16 cellular contexts compared by ENCODE assay signal in genomic region chr11:99371257-99371656, GRCh38.
"Had no signal": no experiment of that assay in that cellular context is flagged by ENCODE, and none has a peak within 500 bp of the region (broad histone marks: within the 10 kb centered on the region; RNA-seq: fewer than 3 reads in every experiment).

No MANE protein-coding gene starts in this region.

- FAIRE-seq: colon, kidney had no signal

- DNase-seq: activated CD4-positive, alpha-beta memory T cell treated with anti-CD3 and anti-CD28 coated beads for 36 hours; activated CD4-positive, alpha-beta T cell treated with anti-CD3 and anti-CD28 coated beads for 4 hours; activated gamma-delta T cell treated with Interleukin-2 at 50 U/mL for 16 hours; activated T-cell treated with anti-CD3 and anti-CD28 coated beads for 4 hours; naive B cell; right lobe of liver; stimulated activated naive B cell treated with anti-CD40 and anti-IgM and Interleukin-4, amounts not matched to agents 10 μg/mL and 1 μg/mL and 100 μg/mL, for 72 hours; T-helper 2 cell had no signal

- H3K4me3 ChIP-seq: neural progenitor cell, prostate gland, right lobe of liver had no signal

- H3K36me3 ChIP-seq: neural progenitor cell, prostate gland, right lobe of liver, thoracic aorta had no signal

- H3K9ac ChIP-seq: neural progenitor cell had no signal

- H3K4me1 ChIP-seq: neural progenitor cell, prostate gland, right lobe of liver had no signal

- H3K9me3 ChIP-seq: prostate gland, right lobe of liver, thoracic aorta had no signal

- H2AFZ ChIP-seq: neural progenitor cell had no signal

- H3K27ac ChIP-seq: dorsolateral prefrontal cortex, epithelial cell of prostate, neural progenitor cell, prostate gland, right lobe of liver had no signal

- H3K4me2 ChIP-seq: neural progenitor cell had no signal

- ATAC-seq: activated naive CD4-positive, alpha-beta T cell treated with anti-CD3 and anti-CD28 coated beads, Interleukin-2, amount 50 U/mL, for 72 hours; stimulated activated naive B cell treated with anti-CD40 and anti-IgM and Interleukin-4, amounts not matched to agents 10 μg/mL and 1 μg/mL and 100 μg/mL, for 72 hours had no signal

- H3K27me3 ChIP-seq: dorsolateral prefrontal cortex, neural progenitor cell, right lobe of liver had no signal
